15 cellular contexts compared by ENCODE assay signal in the genomic region with DNA sequence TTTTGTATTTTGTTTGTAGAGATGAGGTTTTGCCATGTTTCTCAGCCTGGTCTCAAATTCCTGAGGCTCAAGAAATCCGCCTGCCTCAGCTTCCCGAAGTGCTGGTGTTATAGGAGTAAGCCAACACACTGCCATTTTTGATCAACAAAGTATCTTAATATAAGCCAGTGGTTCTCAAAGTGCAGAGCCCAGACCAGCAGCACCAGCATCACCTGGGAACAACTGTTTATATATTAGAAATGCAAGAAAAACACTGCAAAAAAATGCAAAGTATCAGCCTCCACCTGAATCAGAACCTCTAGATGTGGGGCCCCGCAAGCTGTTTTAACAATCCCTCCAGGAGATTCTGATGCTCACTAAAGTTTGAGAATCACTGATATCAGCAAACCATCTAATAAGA. TPM values are rescaled to one million over a fixed set of nuclear protein-coding genes. Genes with fewer than 3 reads are reported as not detected.
DNase-seq lines count a peak whose midpoint lies in the region; ATAC-seq and TF ChIP-seq lines count a peak whose summit lies in the region.
"Had no signal": no experiment of that assay in that cellular context is flagged by ENCODE, and none has a peak within 500 bp of the region (broad histone marks: within the 10 kb centered on the region; RNA-seq: fewer than 3 reads in every experiment).

No MANE protein-coding gene starts in this region.

- H3K36me3 ChIP-seq in cardiac muscle cell (no peaks in the 10 kb centered on the region), osteoblast (ENCODE audit: insufficient read depth, low read length) (no peaks in the 10 kb centered on the region), testis (ENCODE audit: low read depth, missing control alignments) (no peaks in the 10 kb centered on the region)

- CTCF ChIA-PET in GM10248 (lab: Yijun Ruan, JAX) = interaction anchor here (0.9 to 9.0 kb wide), 15 partner anchors 8 to 192 kb away, joined by 3 to 186 read pairs (median 5); partner anchors contain the start of genes IL17B and PCYOX1L

- H3K4me2 ChIP-seq in osteoblast (ENCODE audit: insufficient read depth, low read length) = no peak overlapping the region

- no peak overlapping the region for H3K4me3 ChIP-seq in cardiac muscle cell
- no peak overlapping the region for H3K4me3 ChIP-seq in osteoblast (ENCODE audit: insufficient read depth, low read length)
- no peak overlapping the region for H3K4me3 ChIP-seq in testis
- H3K4me3 ChIP-seq in foreskin fibroblast (ENCODE audit: low read depth in 1 of 2, low read length in 2 of 2) = no peak overlapping the region

- POLR2A ChIA-PET in GM10248 (lab: Yijun Ruan, JAX) = interaction anchor here (1.5 kb wide), 1 partner anchor 28 kb away, joined by 3 read pairs; the partner anchor contains the start of gene GRPEL2

- WGBS in testis, 2 donors = 84 to 98% methylated on average over 3 of the region's 3 CpGs

- H3K4me1 ChIP-seq in cardiac muscle cell (ENCODE audit: low read depth) = peaks cover 25% of the 10 kb centered on the region
- H3K4me1 ChIP-seq in osteoblast (ENCODE audit: insufficient read depth, low read length) = no peaks in the 10 kb centered on the region
- H3K4me1 ChIP-seq in testis = peaks cover 7% of the 10 kb centered on the region

- H3K27me3 ChIP-seq in cardiac muscle cell (no peaks in the 10 kb centered on the region), osteoblast (ENCODE audit: insufficient read depth, low read length) (peaks cover 6% of the 10 kb centered on the region), testis (no peaks in the 10 kb centered on the region)

- no peaks in the 10 kb centered on the region for H3K9me3 Mint-ChIP-seq in glutamatergic neuron (ENCODE audit: unreplicated experiment)
- H3K9me3 Mint-ChIP-seq: CD4-positive, CD25-positive, alpha-beta regulatory T cell; H9 had no signal

- H3K27me3 Mint-ChIP-seq in glutamatergic neuron (ENCODE audit: unreplicated experiment) = no peaks in the 10 kb centered on the region
- H3K27me3 Mint-ChIP-seq: CD4-positive, CD25-positive, alpha-beta regulatory T cell had no signal

- no peaks in the 10 kb centered on the region for H4K20me1 ChIP-seq in osteoblast (ENCODE audit: insufficient read depth, low read length)

- H3K9me3 ChIP-seq in cardiac muscle cell (ENCODE audit: low read depth) (no peaks in the 10 kb centered on the region), osteoblast (ENCODE audit: low read depth, low read length) (no peaks in the 10 kb centered on the region), testis (no peaks in the 10 kb centered on the region)

- DNase-seq in cardiac muscle cell (ENCODE audit: low read depth in 1 of 2, low spot score in 1 of 2) (no peak), Right ventricle myocardium inferior (ENCODE audit: missing footprints) (no peak), osteoblast (ENCODE audit: insufficient read length, low spot score, missing footprints) (peak; percentile 17), testis (peak; percentile 1), glutamatergic neuron (no peak), foreskin fibroblast (no peak), GM10248 (ENCODE audit: extremely low spot score) (no peak), nucleus accumbens (lab: John Stamatoyannopoulos, UW) (no peak)
- DNase-seq: CD4-positive, CD25-positive, alpha-beta regulatory T cell; DMS53; GF-D8; GOT3; H9 had no signal

- H3K36me3 Mint-ChIP-seq in glutamatergic neuron (ENCODE audit: unreplicated experiment) = peaks cover 4% of the 10 kb centered on the region

- no peak overlapping the region for H2AFZ ChIP-seq in osteoblast (ENCODE audit: low read length)

- intact Hi-C loops in Right ventricle myocardium inferior (cut with DNase I) = no loop called here
- intact Hi-C loops in testis (cut with DNase I; ENCODE audit: low total_unique reads) = no loop called here

- H3K27ac Mint-ChIP-seq in glutamatergic neuron (ENCODE audit: unreplicated experiment) = no peak overlapping the region
- H3K27ac Mint-ChIP-seq: CD4-positive, CD25-positive, alpha-beta regulatory T cell; H9 had no signal

- no peak for TF ChIP-seq CTCF in cardiac muscle cell (IDR thresholded peaks at IDR 0.05; ENCODE audit: low read depth, low read length)
- TF ChIP-seq CTCF in osteoblast (IDR thresholded peaks at IDR 0.05; ENCODE audit: extremely low read depth, low read depth, low read length) = no peak
- no peak for TF ChIP-seq CTCF in testis (IDR thresholded peaks at IDR 0.05)
- TF ChIP-seq CTCF in glutamatergic neuron (IDR thresholded peaks at IDR 0.05; ENCODE audit: partially characterized antibody, unreplicated experiment) = no peak
- no peak for TF ChIP-seq CTCF in foreskin fibroblast (IDR thresholded peaks at IDR 0.05; ENCODE audit: low read depth, low read length)
- no peak for TF ChIP-seq CTCF in GM10248 (IDR thresholded peaks at IDR 0.05; ENCODE audit: control extremely low read depth, extremely low read depth, low read depth, missing control alignments)

- no peak for TF ChIP-seq POLR2A in testis (IDR thresholded peaks at IDR 0.05)

- H3K4me1 Mint-ChIP-seq in glutamatergic neuron (ENCODE audit: low read depth, unreplicated experiment) = peaks cover 4% of the 10 kb centered on the region

- no peak for ATAC-seq in Right ventricle myocardium inferior

- no peak overlapping the region for H3K4me3 Mint-ChIP-seq in glutamatergic neuron (ENCODE audit: unreplicated experiment)
- H3K4me3 Mint-ChIP-seq: CD4-positive, CD25-positive, alpha-beta regulatory T cell; H9 had no signal

- H3K79me2 ChIP-seq in osteoblast (ENCODE audit: insufficient read depth, low read length) = no peaks in the 10 kb centered on the region

- H3K27ac ChIP-seq in cardiac muscle cell (peak overlapping the region; percentile 86), osteoblast (ENCODE audit: low read depth, low read length) (no peak overlapping the region), testis (no peak overlapping the region)
- H3K27ac ChIP-seq: 22Rv1 had no signal

RNA-seq across cellular contexts. Expression of gene IL17B, which starts 6.2 kb away (rescaled TPM):
- 6.4 and 9.0 TPM in 2 replicates for total RNA-seq in cardiac muscle cell
- 3.9 and 5.8 TPM in 2 replicates for polyA plus RNA-seq in cardiac muscle cell
- total RNA-seq in Right ventricle myocardium inferior = not detected
- 0.29 TPM in 1 of 2 replicates, not detected in the other for total RNA-seq in osteoblast
- 10 to 100 TPM in 1 of 2 donors, 1 to 10 TPM in 1; 4.7 to 12.4 TPM for total RNA-seq in testis
- 5.0 TPM for polyA plus RNA-seq in testis (ENCODE audit: insufficient read depth, low read depth, low replicate concordance)
- 0.88 TPM for total RNA-seq in glutamatergic neuron (ENCODE audit: unreplicated experiment)
- total RNA-seq: A673; CD4-positive, CD25-positive, alpha-beta regulatory T cell; H9 had no signal
- polyA plus RNA-seq: CD4-positive, CD25-positive, alpha-beta regulatory T cell had no signal

RNA-seq across cellular contexts. Expression of gene PCYOX1L, which starts 15.1 kb away (rescaled TPM):
- total RNA-seq in cardiac muscle cell (14.4 and 16.1 TPM in 2 replicates), Right ventricle myocardium inferior (2.7 TPM), osteoblast (4.3 and 4.7 TPM in 2 replicates), testis (10 to 100 TPM; 29.9 to 30.5 TPM), glutamatergic neuron (ENCODE audit: unreplicated experiment) (25.4 TPM)
- polyA plus RNA-seq in cardiac muscle cell (15.3 and 17.6 TPM in 2 replicates), testis (ENCODE audit: insufficient read depth, low read depth, low replicate concordance) (24.6 TPM)

RNA-seq across cellular contexts. Expression of gene GRPEL2, which starts 27.6 kb away (rescaled TPM):
- total RNA-seq in cardiac muscle cell = 4.9 and 5.1 TPM in 2 replicates
- 4.2 and 6.6 TPM in 2 replicates for polyA plus RNA-seq in cardiac muscle cell
- 11.6 TPM for total RNA-seq in Right ventricle myocardium inferior
- total RNA-seq in osteoblast = 34.7 and 34.8 TPM in 2 replicates
- total RNA-seq in testis = 10 to 100 TPM; 13.3 to 14.3 TPM
- 11.6 TPM for polyA plus RNA-seq in testis (ENCODE audit: insufficient read depth, low read depth, low replicate concordance)
- 34.7 TPM for total RNA-seq in glutamatergic neuron (ENCODE audit: unreplicated experiment)

Comparison
In these comparisons a context has a peak if more than half of its experiments do, and no peak if none do; other contexts are left out.
1. DNase-seq: peak in osteoblast (single experiment) and testis (single experiment); none in cardiac muscle cell (0 of 2), Right ventricle myocardium inferior (single experiment), glutamatergic neuron (single experiment), foreskin fibroblast (0 of 2), GM10248 (single experiment) and nucleus accumbens (0 of 56).